Comparison of ENCODE assay signal across 1 cellular context in the genomic region with DNA sequence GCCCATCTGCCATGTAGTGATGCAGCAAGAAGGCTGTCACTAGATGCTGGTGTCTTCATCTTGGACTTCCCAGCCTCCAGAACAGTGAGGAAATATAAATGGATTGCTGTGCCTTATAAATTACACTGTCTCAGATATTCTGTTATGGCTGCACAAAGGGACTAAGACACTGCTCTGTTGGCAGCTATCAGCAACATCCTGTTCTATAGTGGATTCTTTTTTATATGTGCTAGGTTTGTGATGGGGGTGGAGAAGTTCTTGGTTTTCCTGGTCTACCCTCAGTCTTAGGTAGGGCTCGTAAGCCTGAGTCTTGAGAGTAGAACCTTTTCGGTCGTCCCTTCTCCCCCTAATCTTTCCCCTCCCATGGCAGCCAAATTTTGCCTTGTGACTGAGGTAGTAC.
TF ChIP-seq lines count a peak whose summit lies in the region.

No MANE protein-coding gene starts in this region.

TF ChIP-seq in SK-N-SH, 30 proteins besides CTCF, POLR2A, EP300 and RAD21 (continued from another document):
- TF ChIP-seq ELF1 (IDR thresholded peaks at IDR 0.05) (no peak), GATA2 (CRISPR knock-in tag; IDR thresholded peaks at IDR 0.05) (no peak), NRF1 (IDR thresholded peaks at IDR 0.05; ENCODE audit: low read depth, low read length) (no peak), YY1 (IDR thresholded peaks at IDR 0.05; ENCODE audit: low read depth) (no peak), POLR2AphosphoS5 (IDR thresholded peaks at IDR 0.05; ENCODE audit: low read depth, low read length) (no peak), FOXM1 (IDR thresholded peaks at IDR 0.05; ENCODE audit: low read depth) (no peak), SIN3A (IDR thresholded peaks at IDR 0.05; ENCODE audit: borderline replicate concordance, low read depth, low read length) (no peak), NFIC (IDR thresholded peaks at IDR 0.05; ENCODE audit: borderline replicate concordance) (no peak)
- TF ChIP-seq, protein P1, sequence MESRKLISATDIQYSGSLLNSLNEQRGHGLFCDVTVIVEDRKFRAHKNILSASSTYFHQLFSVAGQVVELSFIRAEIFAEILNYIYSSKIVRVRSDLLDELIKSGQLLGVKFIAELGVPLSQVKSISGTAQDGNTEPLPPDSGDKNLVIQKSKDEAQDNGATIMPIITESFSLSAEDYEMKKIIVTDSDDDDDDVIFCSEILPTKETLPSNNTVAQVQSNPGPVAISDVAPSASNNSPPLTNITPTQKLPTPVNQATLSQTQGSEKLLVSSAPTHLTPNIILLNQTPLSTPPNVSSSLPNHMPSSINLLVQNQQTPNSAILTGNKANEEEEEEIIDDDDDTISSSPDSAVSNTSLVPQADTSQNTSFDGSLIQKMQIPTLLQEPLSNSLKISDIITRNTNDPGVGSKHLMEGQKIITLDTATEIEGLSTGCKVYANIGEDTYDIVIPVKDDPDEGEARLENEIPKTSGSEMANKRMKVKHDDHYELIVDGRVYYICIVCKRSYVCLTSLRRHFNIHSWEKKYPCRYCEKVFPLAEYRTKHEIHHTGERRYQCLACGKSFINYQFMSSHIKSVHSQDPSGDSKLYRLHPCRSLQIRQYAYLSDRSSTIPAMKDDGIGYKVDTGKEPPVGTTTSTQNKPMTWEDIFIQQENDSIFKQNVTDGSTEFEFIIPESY (IDR thresholded peaks at IDR 0.05; ENCODE audit: borderline replicate concordance, low read depth): no peak
- TF ChIP-seq, protein P2, sequence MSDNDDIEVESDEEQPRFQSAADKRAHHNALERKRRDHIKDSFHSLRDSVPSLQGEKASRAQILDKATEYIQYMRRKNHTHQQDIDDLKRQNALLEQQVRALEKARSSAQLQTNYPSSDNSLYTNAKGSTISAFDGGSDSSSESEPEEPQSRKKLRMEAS (IDR thresholded peaks at IDR 0.05; ENCODE audit: low read depth): no peak
